Comparison of ENCODE assay signal across 16 cellular contexts in the genomic region with DNA sequence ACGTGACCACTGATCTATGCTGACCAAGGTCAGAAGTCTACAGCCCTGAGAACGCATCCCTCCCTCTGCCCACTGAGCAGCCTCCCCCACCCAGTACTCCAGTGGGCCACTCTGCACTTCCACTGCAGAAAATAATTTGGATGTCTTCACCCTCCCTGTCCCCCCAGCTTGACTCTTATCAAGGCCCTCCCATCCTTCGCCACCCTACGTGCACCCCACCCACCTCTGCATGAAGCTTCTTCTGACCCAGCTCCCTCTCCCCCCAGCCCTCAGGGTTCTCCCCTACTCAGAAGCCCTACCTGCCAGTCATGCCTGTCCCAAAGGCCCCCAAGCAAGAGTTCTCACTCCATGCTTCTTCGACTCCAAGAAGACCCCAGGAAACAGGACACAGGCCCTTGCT.
DNase-seq lines count a peak whose midpoint lies in the region; ATAC-seq and TF ChIP-seq lines count a peak whose summit lies in the region.
"Had no signal": no experiment of that assay in that cellular context is flagged by ENCODE, and none has a peak within 500 bp of the region (broad histone marks: within the 10 kb centered on the region; RNA-seq: fewer than 3 reads in every experiment).

No MANE protein-coding gene starts in this region.

- peak; percentile 27 for ATAC-seq in aorta (ENCODE audit: low FRiP score)
- no peak for ATAC-seq in GM18519 (IDR thresholded peaks at IDR 0.05; ENCODE audit: low FRiP score, unreplicated experiment)
- no peak for ATAC-seq in GM19328 (IDR thresholded peaks at IDR 0.05; ENCODE audit: unreplicated experiment)

- no peak overlapping the region for H3K56ac ChIP-seq in mesendoderm (ENCODE audit: low read length)

- H3K4me1 ChIP-seq in aorta (ENCODE audit: control insufficient read depth in 1 of 2, insufficient read depth in 2 of 2, low read length in 2 of 2) = no peaks in the 10 kb centered on the region
- H3K4me1 ChIP-seq in mesendoderm (ENCODE audit: control insufficient read depth, low read depth, low read length) = no peaks in the 10 kb centered on the region

- H2BK120ac ChIP-seq in mesendoderm (ENCODE audit: low read depth, low read length) = no peak overlapping the region

- no peak overlapping the region for H2AK5ac ChIP-seq in mesendoderm (ENCODE audit: low read length)

- DNase-seq in coronary artery (ENCODE audit: low spot score) (peak; percentile 46), islet precursor cell (peak; percentile 32), osteocyte (ENCODE audit: extremely low spot score, unreplicated experiment) (peak; percentile 48), aorta (no peak), mesendoderm (no peak)
- DNase-seq: C1 segment of cervical spinal cord; Calu3; CD4-positive, alpha-beta memory T cell; COR-L47; DMS53; DND-41; GOT3; H7; HCEC 1CT had no signal

- no peak overlapping the region for H3K27ac Mint-ChIP-seq in osteocyte (ENCODE audit: unreplicated experiment)
- H3K27ac Mint-ChIP-seq: CD4-positive, alpha-beta memory T cell had no signal

- no peak overlapping the region for H3K4me3 Mint-ChIP-seq in osteocyte (ENCODE audit: unreplicated experiment)
- H3K4me3 Mint-ChIP-seq: CD4-positive, alpha-beta memory T cell had no signal

- peaks cover 12% of the 10 kb centered on the region for H3K4me1 Mint-ChIP-seq in osteocyte (ENCODE audit: unreplicated experiment)
- H3K4me1 Mint-ChIP-seq: CD4-positive, alpha-beta memory T cell had no signal

- no peaks in the 10 kb centered on the region for H3K79me1 ChIP-seq in mesendoderm (ENCODE audit: low read length)

- no peak overlapping the region for H3K18ac ChIP-seq in mesendoderm (ENCODE audit: low read length)

- no peak overlapping the region for H4K8ac ChIP-seq in mesendoderm (ENCODE audit: low read depth, low read length)

- H3K4ac ChIP-seq in mesendoderm (ENCODE audit: low read depth, low read length) = no peak overlapping the region

- H4K5ac ChIP-seq in mesendoderm (ENCODE audit: low read length) = no peak overlapping the region

- H3K36me3 Mint-ChIP-seq in osteocyte (ENCODE audit: unreplicated experiment) = no peaks in the 10 kb centered on the region
- H3K36me3 Mint-ChIP-seq: CD4-positive, alpha-beta memory T cell had no signal

- intact Hi-C loops in aorta (cut with DNase I) = loop anchor here in 1 of 2 donors (10.0 kb wide), 1 partner anchor 114 kb away; no protein-coding TSS in a partner anchor

- no peak overlapping the region for H3K9ac ChIP-seq in mesendoderm (ENCODE audit: low read length)

- H3K36me3 ChIP-seq in aorta (ENCODE audit: control insufficient read depth in 1 of 2, insufficient read depth in 2 of 2, low read length in 1 of 2) (no peaks in the 10 kb centered on the region), mesendoderm (ENCODE audit: control insufficient read depth, insufficient read depth, low read length) (no peaks in the 10 kb centered on the region)

- H3K27me3 ChIP-seq in aorta (ENCODE audit: control insufficient read depth in 1 of 2, insufficient read depth in 2 of 2, low read length in 1 of 2) = no peaks in the 10 kb centered on the region
- H3K27me3 ChIP-seq in mesendoderm (ENCODE audit: insufficient read depth, low read length, poor library complexity) = no peaks in the 10 kb centered on the region

- no peak overlapping the region for H3K4me2 ChIP-seq in mesendoderm (ENCODE audit: low read length)

- H3K79me2 ChIP-seq in mesendoderm (ENCODE audit: control insufficient read depth, insufficient read depth, low read length) = no peaks in the 10 kb centered on the region

- H2BK15ac ChIP-seq in mesendoderm (replicated peaks; ENCODE audit: low read depth) = no peak overlapping the region

- H3K9me3 ChIP-seq in aorta (ENCODE audit: control insufficient read depth, low read length) = no peaks in the 10 kb centered on the region

- H3K27ac ChIP-seq in coronary artery (no peak overlapping the region), aorta (ENCODE audit: low read depth in 1 of 2, low read length in 2 of 2) (no peak overlapping the region), mesendoderm (ENCODE audit: low read depth, low read length) (no peak overlapping the region)

- no peaks in the 10 kb centered on the region for H3K27me3 Mint-ChIP-seq in osteocyte (ENCODE audit: unreplicated experiment)

- no peak overlapping the region for H2BK5ac ChIP-seq in mesendoderm (ENCODE audit: low read length)

- H3K9me3 Mint-ChIP-seq in osteocyte (ENCODE audit: unreplicated experiment) = no peaks in the 10 kb centered on the region
- H3K9me3 Mint-ChIP-seq: CD4-positive, alpha-beta memory T cell had no signal

- 91 to 93% methylated on average over 5 of the region's 5 CpGs for WGBS in aorta, 2 donors
- no CpG with 5 or more reads among the region's 5 CpGs for WGBS in mesendoderm (ENCODE audit: extremely low coverage, insufficient coverage, low lambda C conversion rate)

- no peak overlapping the region for H3K23ac ChIP-seq in mesendoderm (ENCODE audit: low read length)

- TF ChIP-seq CTCF in coronary artery (IDR thresholded peaks at IDR 0.05) (no peak), osteocyte (IDR thresholded peaks at IDR 0.05) (no peak)

- H3K4me3 ChIP-seq in coronary artery = no peak overlapping the region
- no peak overlapping the region for H3K4me3 ChIP-seq in aorta (ENCODE audit: low read length in 2 of 2)
- no peak overlapping the region for H3K4me3 ChIP-seq in mesendoderm (ENCODE audit: low read length)

Comparison
In these comparisons a context has a peak if more than half of its experiments do, and no peak if none do; other contexts are left out.
1. DNase-seq: peak in coronary artery (single experiment), islet precursor cell (single experiment) and osteocyte (single experiment); none in aorta (0 of 2) and mesendoderm (single experiment).